In the genomic region with DNA sequence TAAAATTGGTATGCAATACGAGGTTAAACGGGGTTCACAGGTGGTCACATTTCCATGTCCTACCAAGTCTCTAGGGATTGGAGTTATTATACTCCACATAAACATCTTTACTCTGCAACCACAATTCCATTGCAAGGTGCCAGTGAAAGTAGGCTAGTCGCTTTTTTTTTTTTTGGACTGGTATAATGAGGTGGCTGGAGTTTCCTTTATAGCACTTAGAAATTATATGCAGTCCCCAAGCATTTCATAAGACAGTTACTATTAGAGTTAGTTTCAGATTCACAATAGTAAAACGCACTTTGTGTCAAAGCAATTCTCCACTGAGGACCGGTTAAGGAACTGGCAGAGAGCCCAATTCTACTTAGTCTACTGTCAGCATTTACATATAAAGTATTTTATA, we compare ENCODE assay signal across 9 cellular contexts. TPM values are rescaled to one million over a fixed set of nuclear protein-coding genes. Genes with fewer than 3 reads are reported as not detected.
DNase-seq lines count a peak whose midpoint lies in the region; ATAC-seq and TF ChIP-seq lines count a peak whose summit lies in the region.
"Had no signal": no experiment of that assay in that cellular context is flagged by ENCODE, and none has a peak within 500 bp of the region (broad histone marks: within the 10 kb centered on the region; RNA-seq: fewer than 3 reads in every experiment).

No MANE protein-coding gene starts in this region.

- no peaks in the 10 kb centered on the region for H3K9me3 Mint-ChIP-seq in brain
- no peaks in the 10 kb centered on the region for H3K9me3 Mint-ChIP-seq in MCF 10A (ENCODE audit: unreplicated experiment)

- TF ChIP-seq CTCF in brain (conservative IDR thresholded peaks at IDR 0.05): no peak
- no peak for TF ChIP-seq CTCF in MCF 10A (IDR thresholded peaks at IDR 0.05; ENCODE audit: unreplicated experiment)

- intact Hi-C loops in MCF 10A (cut with micrococcal nuclease): loop anchor here (10.0 kb wide), 1 partner anchor 1383 kb away; no protein-coding TSS in a partner anchor

- peak overlapping the region in 4 of 5 experiments; percentile 37 to 97 (median 76) for H3K27ac Mint-ChIP-seq in brain
- no peak overlapping the region for H3K27ac Mint-ChIP-seq in MCF 10A (ENCODE audit: low read depth, unreplicated experiment)

- H3K27me3 Mint-ChIP-seq in brain: peaks cover 30% of the 10 kb centered on the region
- peaks cover 65% of the 10 kb centered on the region for H3K27me3 Mint-ChIP-seq in MCF 10A (ENCODE audit: insufficient read depth, unreplicated experiment)

- peak; percentile 44 for DNase-seq in Ammon's horn (ENCODE audit: low spot score)
- peak; percentile 38 for DNase-seq in myocyte (ENCODE audit: low read depth)
- no peak for DNase-seq in MCF 10A (ENCODE audit: unreplicated experiment)
- no peak for DNase-seq in HuH-7 (ENCODE audit: low spot score)
- DNase-seq: NCI-H2029 treated with DMSO at 0.1 percent for 48 hours had no signal

- CTCF ChIA-PET in MCF 10A (lab: Yijun Ruan, JAX): interaction anchor here (0.6 kb wide), 1 partner anchor 121 kb away, joined by 3 read pairs; no protein-coding TSS in a partner anchor

- H3K4me1 Mint-ChIP-seq in brain (peaks cover 66% of the 10 kb centered on the region), MCF 10A (ENCODE audit: insufficient read depth, unreplicated experiment) (no peaks in the 10 kb centered on the region)

- BruUV-seq in MCF 10A (replicated peaks; lab: Mats Ljungman, UMichigan): no TSS peak

- peak; percentile 28 for ATAC-seq in HG02759 (IDR thresholded peaks at IDR 0.05; ENCODE audit: unreplicated experiment)
- no peak for ATAC-seq in GM18519 (IDR thresholded peaks at IDR 0.05; ENCODE audit: low FRiP score, unreplicated experiment)
- no peak for ATAC-seq in HG02588 (IDR thresholded peaks at IDR 0.05; ENCODE audit: unreplicated experiment)

- peak overlapping the region; percentile 93 to 98 (median 94) for H3K4me3 Mint-ChIP-seq in brain
- no peak overlapping the region for H3K4me3 Mint-ChIP-seq in MCF 10A (ENCODE audit: unreplicated experiment)

- POLR2A ChIA-PET in MCF 10A (lab: Yijun Ruan, JAX): no interaction called here

- H3K36me3 Mint-ChIP-seq in brain: no peaks in the 10 kb centered on the region
- no peaks in the 10 kb centered on the region for H3K36me3 Mint-ChIP-seq in MCF 10A (ENCODE audit: insufficient read depth, unreplicated experiment)

RNA-seq across cellular contexts. Expression of gene MEF2C, which starts 1.4 kb away (rescaled TPM):
- 9.8 TPM for polyA plus RNA-seq in brain (ENCODE audit: insufficient read depth, low read depth, low replicate concordance)
- total RNA-seq in myocyte (254 and 364 TPM in 2 replicates), MCF 10A (2022) (0.05 and 0.07 TPM in 2 replicates)
- polyA plus RNA-seq in myocyte (2012): 92.7 TPM

Comparison
In these comparisons a context has a peak if more than half of its experiments do, and no peak if none do; other contexts are left out.
1. DNase-seq: peak in Ammon's horn (single experiment) and myocyte (single experiment); none in MCF 10A (single experiment) and HuH-7 (single experiment).
2. RNA of gene MEF2C, which starts 1.4 kb away (total RNA-seq): 254 to 364 TPM in myocyte; 0.05 to 0.07 TPM in MCF 10A; every median in the first group is over 100 times any median in the second.